Comparison of ENCODE assay signal across 23 cellular contexts in the genomic region with DNA sequence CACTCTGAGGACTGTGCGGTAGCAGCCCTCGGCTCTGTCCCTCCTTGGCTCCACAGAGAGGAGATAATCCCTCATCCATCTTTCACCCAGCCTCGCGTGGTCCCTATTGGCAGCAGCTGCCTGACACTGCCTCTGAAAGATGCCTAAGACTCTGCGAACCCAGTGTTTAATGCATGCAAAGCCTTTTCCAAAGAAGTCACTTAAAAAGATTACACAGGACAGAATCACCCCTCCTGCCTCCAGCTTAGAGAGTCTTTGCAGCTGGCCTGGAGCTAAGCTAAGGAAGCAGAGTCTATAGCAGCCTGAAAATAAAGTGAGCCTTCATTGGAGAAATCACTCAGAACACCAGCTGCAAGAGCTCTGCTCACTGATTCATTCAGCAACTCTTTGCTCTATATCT.
"Had no signal": no experiment of that assay in that cellular context is flagged by ENCODE, and none has a peak within 500 bp of the region (broad histone marks: within the 10 kb centered on the region; RNA-seq: fewer than 3 reads in every experiment).

No MANE protein-coding gene starts in this region.

- H3K27ac Mint-ChIP-seq: activated B cell treated with CpG ODN at 0.5 μM for 24 hours; naive thymus-derived CD4-positive, alpha-beta T cell; T-helper 2 cell treated with Interferon-gamma antibody and Interleukin-4, amounts not matched to agents 5 μg/mL and 100 μg/mL, for 36 hours had no signal

- DNase-seq: activated B cell treated with CpG ODN at 0.5 μM for 24 hours; activated CD4-positive, alpha-beta T cell treated with anti-CD3 and anti-CD28 coated beads for 4 hours; activated CD8-positive, alpha-beta memory T cell treated with anti-CD3 and anti-CD28 coated beads, Interleukin-2, amount 50 U/mL, for 48 hours; activated effector memory CD4-positive, alpha-beta T cell treated with anti-CD3 and anti-CD28 coated beads, Interleukin-2, amount 50 U/mL, for 16 hours; activated naive CD4-positive, alpha-beta T cell treated with anti-CD3 and anti-CD28 coated beads, Interleukin-2, amount 50 U/mL, for 16 hours; activated T-cell treated with anti-CD3 and anti-CD28 coated beads, Interleukin-2, amount 50 U/mL, for 48 hours; cerebellar nuclear complex; cortex of kidney; effector CD8-positive, alpha-beta T cell; esophagus squamous epithelium; left ventricle myocardium inferior; mammary epithelial cell; naive thymus-derived CD4-positive, alpha-beta T cell; SK-N-SH; stimulated activated CD4-positive, alpha-beta T cell treated with anti-CD3 and anti-CD28 coated beads, Interleukin-12 subunit alpha, Interleukin-12 subunit beta, amount 100 ng/mL, for 4 hours; stimulated activated CD4-positive, alpha-beta T cell treated with anti-CD3 and anti-CD28 coated beads, Interleukin-1b, Interleukin-23, amount 100 ng/mL, for 48 hours; stimulated activated naive CD4-positive, alpha-beta T cell treated with Interleukin-2 at 50 U/mL for 16 hours; trophoblast cell had no signal

- H3K36me3 Mint-ChIP-seq: naive thymus-derived CD4-positive, alpha-beta T cell had no signal

- H2AFZ ChIP-seq: parathyroid adenoma had no signal

- H3K4me2 ChIP-seq: SK-N-SH had no signal

- ATAC-seq: naive thymus-derived CD4-positive, alpha-beta T cell had no signal

- H3K36me3 ChIP-seq: ascending aorta, esophagus squamous epithelium, left ventricle myocardium inferior, neutrophil, vagina had no signal

- H3K4me3 ChIP-seq: ascending aorta, esophagus squamous epithelium, left ventricle myocardium inferior, vagina had no signal

- H3K4me1 ChIP-seq: ascending aorta, parathyroid adenoma had no signal

- H3K9me3 ChIP-seq: ascending aorta, esophagus squamous epithelium, left ventricle myocardium inferior, neutrophil, SK-N-SH, vagina had no signal

- H3K9me3 Mint-ChIP-seq: activated B cell treated with CpG ODN at 0.5 μM for 24 hours; T-helper 2 cell treated with Interferon-gamma antibody and Interleukin-4, amounts not matched to agents 5 μg/mL and 100 μg/mL, for 36 hours had no signal

- H3K9ac ChIP-seq: parathyroid adenoma, SK-N-SH had no signal

- H3K27ac ChIP-seq: ascending aorta, esophagus squamous epithelium, left ventricle myocardium inferior, neutrophil, parathyroid adenoma, vagina had no signal

- H3K27me3 ChIP-seq: ascending aorta, neutrophil, vagina had no signal
